7 cellular contexts compared by ENCODE assay signal in genomic region chr2:42495234-42495581, GRCh38. TPM values are rescaled to one million over a fixed set of nuclear protein-coding genes. Genes with fewer than 3 reads are reported as not detected.
DNase-seq lines count a peak whose midpoint lies in the region; ATAC-seq, FAIRE-seq and TF ChIP-seq lines count a peak whose summit lies in the region.

No MANE protein-coding gene starts in this region.

- peak overlapping the region; percentile 77 for H3K4me3 ChIP-seq in DOHH2 (ENCODE audit: low read length)
- no peak overlapping the region for H3K4me3 ChIP-seq in GM12878

- H3K9me2 ChIP-seq in DOHH2 (replicated peaks; ENCODE audit: control insufficient read depth, low read length) = no peaks in the 10 kb centered on the region

- peaks cover 8% of the 10 kb centered on the region for H3K4me1 Mint-ChIP-seq in neural crest cell
- peaks cover 4 to 7% of the 10 kb centered on the region in 2 donors for H3K4me1 Mint-ChIP-seq in stimulated activated naive B cell treated with anti-CD40 and anti-IgM and Interleukin-4, amounts not matched to agents 10 μg/mL and 1 μg/mL and 100 μg/mL, for 72 hours

- FAIRE-seq in GM12878 (lab: Jason Lieb, UNC) = no peak

- DNase-seq in GM12878 (ENCODE audit: low read depth, low spot score) (no peak), neural crest cell (ENCODE audit: low read depth, low spot score) (no peak), NCI-H345 treated with DMSO at 0.1 percent for 48 hours (lab: John Stamatoyannopoulos, UW; ENCODE audit: unreplicated experiment) (no peak), omental fat pad (ENCODE audit: low spot score) (no peak)
- no peak for DNase-seq in stimulated activated naive B cell treated with anti-CD40 and anti-IgM and Interleukin-4, amounts not matched to agents 10 μg/mL and 1 μg/mL and 100 μg/mL, for 72 hours

- RAD21 ChIA-PET in GM12878 (lab: Charles Lee; ENCODE audit: unreplicated experiment) = interaction anchor here (1.9 to 4.5 kb wide), 2 partner anchors 15 to 168 kb away, joined by 5 to 25 read pairs; no protein-coding TSS in a partner anchor

- BruUV-seq in GM12878 (replicated peaks; lab: Mats Ljungman, UMichigan) = no TSS peak

- H3K4me2 ChIP-seq in DOHH2 (ENCODE audit: low read length) = peak overlapping the region; percentile 93
- H3K4me2 ChIP-seq in GM12878 (ENCODE audit: control insufficient read depth, insufficient read depth) = no peak overlapping the region; the same call in 1 of the 2 replicates

- H3K27me3 ChIP-seq in DOHH2 (ENCODE audit: control insufficient read depth, low read length) = peaks cover 9% of the 10 kb centered on the region
- peaks cover 3 to 13% of the 10 kb centered on the region in 2 experiments for H3K27me3 ChIP-seq in GM12878 (replicated peaks in 1 of 2; ENCODE audit: control insufficient read depth in 2 of 2, insufficient read depth in 2 of 2, low read length in 1 of 2)

- H3K79me2 ChIP-seq in DOHH2 (ENCODE audit: control insufficient read depth, low read length) (no peaks in the 10 kb centered on the region), GM12878 (ENCODE audit: control insufficient read depth, insufficient read depth, low read length) (no peaks in the 10 kb centered on the region)

- H3K36me3 ChIP-seq in DOHH2 (ENCODE audit: control insufficient read depth, low read length) = no peaks in the 10 kb centered on the region
- H3K36me3 ChIP-seq in KOPT-K1 (ENCODE audit: insufficient read depth, low read length) = no peaks in the 10 kb centered on the region
- H3K36me3 ChIP-seq in GM12878 (ENCODE audit: control insufficient read depth in 2 of 2, insufficient read depth in 2 of 2, low read length in 1 of 2) = no peaks in the 10 kb centered on the region

- H3K4me1 ChIP-seq in DOHH2 (ENCODE audit: control insufficient read depth, low read length) (peaks cover 10% of the 10 kb centered on the region), GM12878 (ENCODE audit: control insufficient read depth, insufficient read depth, low read length) (no peaks in the 10 kb centered on the region)

- SMC1A ChIA-PET in GM12878 (lab: Charles Lee; ENCODE audit: uncharacterized antibody, unreplicated experiment) = interaction anchor here (1.0 to 6.8 kb wide), 6 partner anchors 11 to 195 kb away, joined by 3 to 62 read pairs (median 4); no protein-coding TSS in a partner anchor

- CTCF ChIA-PET in GM12878 (lab: Yijun Ruan, JAX) = interaction anchor here (0.6 to 5.6 kb wide), 7 partner anchors 8 to 454 kb away, joined by 3 to 63 read pairs (median 6); no protein-coding TSS in a partner anchor

- no peak for TF ChIP-seq EP300 in GM12878 (IDR thresholded peaks at IDR 0.05; ENCODE audit: borderline replicate concordance in 1 of 2, control insufficient read depth in 1 of 2, low read depth in 2 of 2, low read length in 2 of 2)

- no peaks in the 10 kb centered on the region for H4K20me1 ChIP-seq in DOHH2 (ENCODE audit: control insufficient read depth, insufficient read depth, low read depth, low read length)
- H4K20me1 ChIP-seq in GM12878 (ENCODE audit: control insufficient read depth, insufficient read depth) = no peaks in the 10 kb centered on the region

- POLR2A ChIA-PET in GM12878 (lab: Charles Lee) = interaction anchor here (1.4 kb wide), 1 partner anchor 168 kb away, joined by 3 read pairs; no protein-coding TSS in a partner anchor

- H3K9ac ChIP-seq in GM12878 (ENCODE audit: control insufficient read depth, insufficient read depth, low read length) = no peak overlapping the region

- H3K27me3 Mint-ChIP-seq in neural crest cell (ENCODE audit: low read depth) = peaks cover 53% of the 10 kb centered on the region
- peaks cover 20 to 38% of the 10 kb centered on the region in 2 donors for H3K27me3 Mint-ChIP-seq in stimulated activated naive B cell treated with anti-CD40 and anti-IgM and Interleukin-4, amounts not matched to agents 10 μg/mL and 1 μg/mL and 100 μg/mL, for 72 hours

- no peak for TF ChIP-seq RAD21 in GM12878 (IDR thresholded peaks at IDR 0.05; ENCODE audit: insufficient read depth, low read depth, low read length)

- H3K27ac Mint-ChIP-seq in neural crest cell (ENCODE audit: unreplicated experiment) = no peak overlapping the region
- H3K27ac Mint-ChIP-seq in stimulated activated naive B cell treated with anti-CD40 and anti-IgM and Interleukin-4, amounts not matched to agents 10 μg/mL and 1 μg/mL and 100 μg/mL, for 72 hours = no peak overlapping the region

- 0 out of 2 replicates have a peak, but pooled peaks cover 3% of the 10 kb centered on the region for H3F3A ChIP-seq in DOHH2 (ENCODE audit: control insufficient read depth, insufficient read depth)

- peak overlapping the region; percentile 91 for H3K4me3 Mint-ChIP-seq in neural crest cell
- peak overlapping the region in 1 of 2 donors; percentile 89 for H3K4me3 Mint-ChIP-seq in stimulated activated naive B cell treated with anti-CD40 and anti-IgM and Interleukin-4, amounts not matched to agents 10 μg/mL and 1 μg/mL and 100 μg/mL, for 72 hours

- intact Hi-C loops in GM12878 (cut with micrococcal nuclease; ENCODE audit: unreplicated experiment) = loop anchor here (1.0 to 10.0 kb wide), 4 partner anchors 107 to 300 kb away; partner anchors contain the start of gene HAAO

- H3K27ac ChIP-seq in DOHH2 (ENCODE audit: low read depth, low read length) (no peak overlapping the region), KOPT-K1 (ENCODE audit: low read depth, low read length, poor library complexity, severe bottlenecking) (peak overlapping the region; percentile 74), GM12878 (ENCODE audit: control insufficient read depth, insufficient read depth) (no peak overlapping the region)

- no peaks in the 10 kb centered on the region for H3K36me3 Mint-ChIP-seq in neural crest cell (ENCODE audit: low read depth)
- no peaks in the 10 kb centered on the region for H3K36me3 Mint-ChIP-seq in stimulated activated naive B cell treated with anti-CD40 and anti-IgM and Interleukin-4, amounts not matched to agents 10 μg/mL and 1 μg/mL and 100 μg/mL, for 72 hours

- ATAC-seq in GM12878 (peak; percentile 5; the same call in 1 of the 3 replicates), omental fat pad (ENCODE audit: low FRiP score) (no peak)
- ATAC-seq in stimulated activated naive B cell treated with anti-CD40 and anti-IgM and Interleukin-4, amounts not matched to agents 10 μg/mL and 1 μg/mL and 100 μg/mL, for 72 hours (replicated peaks) = no peak

- no peak for TF ChIP-seq CTCF in DOHH2 (IDR thresholded peaks at IDR 0.05; ENCODE audit: low read depth, low read length, poor library complexity, severe bottlenecking)
- TF ChIP-seq CTCF in GM12878 (IDR thresholded peaks at IDR 0.05 in 2 of 3, conservative IDR thresholded peaks at IDR 0.05 in 1 of 3; ENCODE audit: control insufficient read depth in 2 of 3, extremely low read depth in 1 of 3, insufficient read depth in 1 of 3, low read depth in 3 of 3, low read length in 3 of 3) = no peak
- no peak for TF ChIP-seq CTCF in neural crest cell (conservative IDR thresholded peaks at IDR 0.05)
- no peak for TF ChIP-seq CTCF in omental fat pad (IDR thresholded peaks at IDR 0.05)

- H2AFZ ChIP-seq in GM12878 (ENCODE audit: control insufficient read depth, low read depth, low read length) = 0 out of 2 replicates have a peak overlapping the region, but pooled peaks have one; percentile 3

- 0% methylated on average over 1 of the region's 1 CpG for WGBS in GM12878 (ENCODE audit: insufficient coverage, insufficient replicate concordance, low lambda C conversion rate, missing lambda C conversion rate)

- in situ Hi-C loops in GM12878 (cut with MboI) = loop anchor here (5.0 kb wide), 1 partner anchor 167 kb away; no protein-coding TSS in a partner anchor

- H3K9me3 ChIP-seq in DOHH2 (ENCODE audit: control insufficient read depth, insufficient read depth, low read length) (no peaks in the 10 kb centered on the region), KOPT-K1 (ENCODE audit: insufficient read depth, low read length, poor library complexity, severe bottlenecking) (no peaks in the 10 kb centered on the region), GM12878 (replicated peaks; ENCODE audit: control insufficient read depth, insufficient read depth, low read length) (no peaks in the 10 kb centered on the region; the same call in 2 of the 3 replicates)

- H3K9me3 Mint-ChIP-seq in neural crest cell = no peaks in the 10 kb centered on the region
- H3K9me3 Mint-ChIP-seq in stimulated activated naive B cell treated with anti-CD40 and anti-IgM and Interleukin-4, amounts not matched to agents 10 μg/mL and 1 μg/mL and 100 μg/mL, for 72 hours = no peaks in the 10 kb centered on the region

- TF ChIP-seq POLR2A in GM12878 (IDR thresholded peaks at IDR 0.05; ENCODE audit: low read depth, low read length) = no peak

TF ChIP-seq in GM12878, 131 proteins besides CTCF, POLR2A, EP300 and RAD21:
- no peak for TF ChIP-seq CHD1 (IDR thresholded peaks at IDR 0.05; ENCODE audit: low read depth, low read length)
- peak; percentile 4; the same call in 1 of the 2 replicates for TF ChIP-seq RAD51 (IDR thresholded peaks at IDR 0.05)
- TF ChIP-seq ETV6 (conservative IDR thresholded peaks at IDR 0.05 in 1 of 2, IDR thresholded peaks at IDR 0.05 in 1 of 2; ENCODE audit: borderline replicate concordance in 1 of 2, low read depth in 1 of 2) = no peak

RNA-seq across cellular contexts. Expression of gene KCNG3, which starts 1.4 kb away (rescaled TPM):
- not detected in 2 replicates for total RNA-seq in GM12878 (2013; cell fraction: nucleolus; rRNA removed)
- total RNA-seq in GM12878 (2014; rRNA removed) (0.06 and 0.11 TPM in 2 replicates), GM12878 (2014; rRNA removed; fragmentation: Illumina TruSeq; extraction: Trizol) (0.04 and 0.05 TPM in 2 replicates), GM12878 (2021) (not detected in 2 replicates), neural crest cell (0.07 TPM in 1 of 2 replicates, not detected in the other), omental fat pad (1 to 10 TPM in 1 of 4 donors, under 1 TPM in 1, not detected in 2; 0.37 to 1.1 TPM)
- not detected for polyA plus RNA-seq in GM12878 (2011; ENCODE audit: low read depth)
- polyA plus RNA-seq in GM12878 (2011; rRNA removed) (not detected in 2 replicates), GM12878 (2014; fragmentation: Illumina TruSeq; extraction: Trizol) (0.01 and 0.10 TPM in 2 replicates), GM12878 (2014; fragmentation: Nextera tagmentation; extraction: Ambion mirVana) (under 1 TPM; 0.03 to 0.05 TPM), GM12878 (2014; rRNA removed) (0.01 TPM in 1 of 2 replicates, not detected in the other), GM12878 (2016; fragmentation: Nextera tagmentation; extraction: Ambion mirVana) (not detected)
- not detected in 2 replicates for polyA plus RNA-seq in GM12878 (2011; cell fraction: cytosol; rRNA removed)
- not detected in 2 replicates for polyA plus RNA-seq in GM12878 (2011; cell fraction: nucleus; rRNA removed)
- polyA plus RNA-seq in GM12878 (2012) = 0.08 TPM in 1 of 2 replicates, not detected in the other
- not detected in 2 replicates for polyA minus RNA-seq in GM12878 (2011; rRNA and poly(A)+ RNA removed)
- polyA minus RNA-seq in GM12878 (2011; cell fraction: cytosol; rRNA and poly(A)+ RNA removed) = not detected in 2 replicates
- not detected in 2 replicates for polyA minus RNA-seq in GM12878 (2011; cell fraction: nucleus; rRNA and poly(A)+ RNA removed)
